In the genomic region with DNA sequence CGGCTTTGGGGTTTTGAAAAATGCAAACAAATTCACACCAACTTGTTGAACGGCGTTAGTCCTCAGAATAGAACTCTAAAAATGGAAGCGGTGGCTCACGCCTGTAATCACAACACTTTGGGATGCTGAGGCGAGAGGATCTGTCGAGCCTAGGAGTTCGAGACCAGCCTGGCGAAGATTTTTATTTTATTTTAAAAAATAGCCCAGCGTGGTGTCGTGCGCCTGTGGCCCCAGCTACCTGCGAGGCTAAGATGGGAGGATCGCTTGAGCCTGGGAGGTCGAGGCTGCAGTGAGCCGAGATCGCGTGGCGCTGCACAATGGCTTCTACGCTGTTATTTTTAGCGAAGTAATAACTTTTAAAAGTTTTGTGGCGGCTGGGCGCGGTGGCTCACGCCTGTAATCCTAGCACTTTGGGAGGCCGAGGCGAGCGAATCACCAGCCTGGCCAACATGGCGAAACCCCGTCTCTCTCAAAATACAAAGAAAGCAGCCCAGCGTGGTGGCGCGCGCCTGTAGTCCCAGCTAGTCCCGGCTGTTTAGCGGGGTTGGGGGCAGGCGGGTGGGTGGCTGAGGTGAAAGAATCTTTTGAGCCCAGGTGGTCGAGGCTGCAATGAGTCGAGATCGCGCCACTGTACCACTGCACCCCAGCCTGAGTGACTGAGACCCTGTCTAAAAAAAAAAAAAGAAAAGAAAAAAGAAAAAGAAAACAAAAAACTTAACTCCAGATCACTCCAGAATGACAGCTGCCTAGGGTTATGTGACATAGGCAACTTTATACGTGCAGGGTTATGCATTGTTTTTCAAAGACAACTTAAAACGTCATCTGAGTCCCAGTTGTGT, we compare ENCODE assay signal across 9 cellular contexts.
DNase-seq lines count a peak whose midpoint lies in the region; ATAC-seq lines count a peak whose summit lies in the region.
"Had no signal": no experiment of that assay in that cellular context is flagged by ENCODE, and none has a peak within 500 bp of the region (broad histone marks: within the 10 kb centered on the region; RNA-seq: fewer than 3 reads in every experiment).

No MANE protein-coding gene starts in this region.

- peak overlapping the region; percentile 92; the same call in 1 of the 2 replicates for H3K4me3 ChIP-seq in GM08714 (ENCODE audit: low read length)
- H3K4me3 ChIP-seq: SK-N-MC had no signal

- peak; percentile 10 for ATAC-seq in HG02588 (IDR thresholded peaks at IDR 0.05; ENCODE audit: unreplicated experiment)

- DNase-seq in RPMI8226 (peak; percentile 27), astrocyte of the hippocampus (ENCODE audit: low read depth, low spot score) (peak; percentile 44), islet precursor cell (peak; percentile 80), KG1 (lab: John Stamatoyannopoulos, UW) (no peak), NCI-H2107 (lab: John Stamatoyannopoulos, UW) (no peak)
- DNase-seq in stimulated activated CD4-positive, alpha-beta T cell treated with anti-CD3 and anti-CD28 coated beads, Interleukin-1b, Interleukin-23, amount 100 ng/mL, for 48 hours: peak; percentile 2

Comparison
In these comparisons a context has a peak if more than half of its experiments do, and no peak if none do; other contexts are left out.
1. DNase-seq: peak in RPMI8226 (single experiment), astrocyte of the hippocampus (single experiment), islet precursor cell (single experiment) and stimulated activated CD4-positive, alpha-beta T cell treated with anti-CD3 and anti-CD28 coated beads, Interleukin-1b, Interleukin-23, amount 100 ng/mL, for 48 hours (single experiment); none in KG1 (single experiment) and NCI-H2107 (single experiment).